ENCODE assay signal across 8 cellular contexts in the genomic region with DNA sequence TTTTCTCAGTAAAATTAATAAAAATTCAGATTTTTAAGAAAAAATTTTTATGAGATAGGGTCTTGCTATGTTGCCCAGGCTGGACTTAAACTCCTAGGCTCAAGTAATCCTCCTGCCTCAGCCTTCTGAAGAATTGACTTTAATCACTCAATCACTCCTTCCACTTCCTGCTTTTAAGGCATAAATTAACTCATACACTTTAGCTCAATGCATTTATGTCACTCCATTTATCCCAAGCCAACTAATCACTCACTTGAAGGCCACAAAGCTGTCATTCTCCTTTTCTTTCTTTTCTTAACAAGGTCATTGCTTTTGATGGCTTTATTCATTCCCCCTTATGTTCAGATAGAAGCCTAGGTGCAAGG. TPM values are rescaled to one million over a fixed set of nuclear protein-coding genes. Genes with fewer than 3 reads are reported as not detected.
DNase-seq lines count a peak whose midpoint lies in the region; ATAC-seq and TF ChIP-seq lines count a peak whose summit lies in the region.

No MANE protein-coding gene starts in this region.

- peak; percentile 20 for ATAC-seq in activated CD4-positive, alpha-beta T cell treated with anti-CD3 and anti-CD28 coated beads for 36 hours
- peak; percentile 4 for ATAC-seq in HG03196 (IDR thresholded peaks at IDR 0.05; ENCODE audit: unreplicated experiment)

- no peaks in the 10 kb centered on the region for H3K27me3 Mint-ChIP-seq in activated CD4-positive, alpha-beta T cell treated with anti-CD3 and anti-CD28 coated beads for 36 hours
- no peaks in the 10 kb centered on the region for H3K27me3 Mint-ChIP-seq in activated naive CD8-positive, alpha-beta T cell treated with anti-CD3 and anti-CD28 coated beads for 36 hours

- H3K27ac Mint-ChIP-seq in activated CD4-positive, alpha-beta T cell treated with anti-CD3 and anti-CD28 coated beads for 36 hours: peak overlapping the region; percentile 90
- H3K27ac Mint-ChIP-seq in activated naive CD8-positive, alpha-beta T cell treated with anti-CD3 and anti-CD28 coated beads for 36 hours: peak overlapping the region; percentile 84

- H3K4me1 Mint-ChIP-seq in activated CD4-positive, alpha-beta T cell treated with anti-CD3 and anti-CD28 coated beads for 36 hours: peaks cover 26% of the 10 kb centered on the region
- H3K4me1 Mint-ChIP-seq in activated naive CD8-positive, alpha-beta T cell treated with anti-CD3 and anti-CD28 coated beads for 36 hours: peaks cover 14% of the 10 kb centered on the region

- no peaks in the 10 kb centered on the region for H3K9me3 Mint-ChIP-seq in activated CD4-positive, alpha-beta T cell treated with anti-CD3 and anti-CD28 coated beads for 36 hours (ENCODE audit: low read depth)
- no peaks in the 10 kb centered on the region for H3K9me3 Mint-ChIP-seq in activated naive CD8-positive, alpha-beta T cell treated with anti-CD3 and anti-CD28 coated beads for 36 hours

- H3K27ac ChIP-seq in urinary bladder (ENCODE audit: low read depth): no peak overlapping the region

- POLR2A ChIA-PET in activated CD4-positive, alpha-beta T cell treated with anti-CD3 and anti-CD28 coated beads for 36 hours (lab: Charles Lee): interaction anchor here (0.7 to 1.4 kb wide), 2 partner anchors 56 to 155 kb away, joined by 3 to 8 read pairs; no protein-coding TSS in a partner anchor

- TF ChIP-seq POLR2A in lower leg skin (IDR thresholded peaks at IDR 0.05): no peak

- peaks cover 29% of the 10 kb centered on the region for H3K36me3 Mint-ChIP-seq in activated CD4-positive, alpha-beta T cell treated with anti-CD3 and anti-CD28 coated beads for 36 hours (ENCODE audit: low read depth)
- peaks cover 22% of the 10 kb centered on the region for H3K36me3 Mint-ChIP-seq in activated naive CD8-positive, alpha-beta T cell treated with anti-CD3 and anti-CD28 coated beads for 36 hours

- no peak for TF ChIP-seq CTCF in lower leg skin (IDR thresholded peaks at IDR 0.05)

- H3K4me3 ChIP-seq in lower leg skin (ENCODE audit: low read depth, poor library complexity, severe bottlenecking): peak overlapping the region; percentile 96
- H3K4me3 ChIP-seq in urinary bladder (ENCODE audit: low read depth, low read length): peak overlapping the region; percentile 93

- peaks cover 2% of the 10 kb centered on the region for H3K4me1 ChIP-seq in urinary bladder (ENCODE audit: insufficient read depth)

- H3K4me3 Mint-ChIP-seq in activated CD4-positive, alpha-beta T cell treated with anti-CD3 and anti-CD28 coated beads for 36 hours: peak overlapping the region; percentile 95
- peak overlapping the region; percentile 92 for H3K4me3 Mint-ChIP-seq in activated naive CD8-positive, alpha-beta T cell treated with anti-CD3 and anti-CD28 coated beads for 36 hours

- peaks cover 2% of the 10 kb centered on the region for H3K36me3 ChIP-seq in urinary bladder (ENCODE audit: insufficient read depth)

- no peak for DNase-seq in activated CD4-positive, alpha-beta T cell treated with anti-CD3 and anti-CD28 coated beads for 36 hours
- DNase-seq in activated CD4-positive, alpha-beta T cell treated with anti-CD3 and anti-CD28 coated beads, Interleukin-2, amount 50 U/mL, for 4 hours: no peak
- DNase-seq in activated naive CD8-positive, alpha-beta T cell treated with anti-CD3 and anti-CD28 coated beads for 36 hours: no peak
- DNase-seq in lower leg skin (ENCODE audit: low spot score in 2 of 2): no peak
- DNase-seq in amygdala (lab: John Stamatoyannopoulos, UW): no peak
- DNase-seq in OCI-M2 (lab: John Stamatoyannopoulos, UW; ENCODE audit: unreplicated experiment): no peak

- CTCF ChIA-PET in activated CD4-positive, alpha-beta T cell treated with anti-CD3 and anti-CD28 coated beads for 36 hours (lab: Charles Lee): interaction anchor here (0.6 to 3.4 kb wide), 23 partner anchors 8 to 960 kb away, joined by 3 to 19 read pairs (median 4); partner anchors contain the start of genes PPP2R1B, SDHD and TIMM8B

- intact Hi-C loops in activated CD4-positive, alpha-beta T cell treated with anti-CD3 and anti-CD28 coated beads for 36 hours (cut with DNase I, micrococcal nuclease): loop anchor here (2.0 to 10.0 kb wide), 7 partner anchors 56 to 1442 kb away; partner anchors contain the start of genes BCO2 (in 1 of the 2), DLAT (in 1 of the 2), NKAPD1 (in 1 of the 2) and PIH1D2 (in 1 of the 2)
- intact Hi-C loops in lower leg skin (cut with DNase I; ENCODE audit: low total_unique reads): no loop called here

RNA-seq across cellular contexts. Expression of gene ALG9, which starts 0.9 kb away (rescaled TPM):
- 10 to 100 TPM; 30.4 to 41.2 TPM for total RNA-seq in activated CD4-positive, alpha-beta T cell treated with anti-CD3 and anti-CD28 coated beads for 36 hours
- total RNA-seq in activated naive CD8-positive, alpha-beta T cell treated with anti-CD3 and anti-CD28 coated beads for 36 hours: 10 to 100 TPM; 36.4 to 36.8 TPM
- total RNA-seq in lower leg skin: 10 to 100 TPM; 24.4 to 38.1 (median 29.0) TPM
- total RNA-seq in urinary bladder: 57.7 TPM
- 21.3 TPM for polyA plus RNA-seq in urinary bladder

RNA-seq across cellular contexts. Expression of gene FDXACB1, which starts 8.5 kb away (rescaled TPM):
- 1 to 10 TPM; 5.9 to 6.0 TPM for total RNA-seq in activated CD4-positive, alpha-beta T cell treated with anti-CD3 and anti-CD28 coated beads for 36 hours
- 1 to 10 TPM; 8.8 to 9.9 TPM for total RNA-seq in activated naive CD8-positive, alpha-beta T cell treated with anti-CD3 and anti-CD28 coated beads for 36 hours
- total RNA-seq in lower leg skin: 1 to 10 TPM; 2.9 to 6.2 (median 4.1) TPM
- total RNA-seq in urinary bladder: 4.2 TPM
- polyA plus RNA-seq in urinary bladder: 1.5 TPM

RNA-seq across cellular contexts. Expression of gene CFAP68, which starts 8.8 kb away (rescaled TPM):
- total RNA-seq in activated CD4-positive, alpha-beta T cell treated with anti-CD3 and anti-CD28 coated beads for 36 hours: 10 to 100 TPM; 32.1 to 49.7 TPM
- total RNA-seq in activated naive CD8-positive, alpha-beta T cell treated with anti-CD3 and anti-CD28 coated beads for 36 hours: 10 to 100 TPM; 45.8 to 47.0 TPM
- total RNA-seq in lower leg skin: 10 to 100 TPM; 26.2 to 45.2 (median 29.1) TPM
- 13.1 TPM for total RNA-seq in urinary bladder
- 17.9 TPM for polyA plus RNA-seq in urinary bladder

RNA-seq across cellular contexts. Expression of gene CRYAB, which starts 41.1 kb away (rescaled TPM):
- total RNA-seq in activated CD4-positive, alpha-beta T cell treated with anti-CD3 and anti-CD28 coated beads for 36 hours: not detected
- not detected for total RNA-seq in activated naive CD8-positive, alpha-beta T cell treated with anti-CD3 and anti-CD28 coated beads for 36 hours
- 100 to 1,000 TPM; 130 to 209 (median 200) TPM for total RNA-seq in lower leg skin
- total RNA-seq in urinary bladder: 21.3 TPM
- polyA plus RNA-seq in urinary bladder: 231 TPM

RNA-seq across cellular contexts. Expression of gene HSPB2, which starts 42.0 kb away (rescaled TPM):
- total RNA-seq in activated CD4-positive, alpha-beta T cell treated with anti-CD3 and anti-CD28 coated beads for 36 hours: not detected
- total RNA-seq in activated naive CD8-positive, alpha-beta T cell treated with anti-CD3 and anti-CD28 coated beads for 36 hours: not detected
- total RNA-seq in lower leg skin: 1 to 10 TPM in 3 of 4 donors, not detected in 1; 1.2 to 6.7 (median 1.5) TPM
- total RNA-seq in urinary bladder: 1.6 TPM
- polyA plus RNA-seq in urinary bladder: 10.6 TPM
